Comparison of ENCODE assay signal across 22 cellular contexts in the genomic region with DNA sequence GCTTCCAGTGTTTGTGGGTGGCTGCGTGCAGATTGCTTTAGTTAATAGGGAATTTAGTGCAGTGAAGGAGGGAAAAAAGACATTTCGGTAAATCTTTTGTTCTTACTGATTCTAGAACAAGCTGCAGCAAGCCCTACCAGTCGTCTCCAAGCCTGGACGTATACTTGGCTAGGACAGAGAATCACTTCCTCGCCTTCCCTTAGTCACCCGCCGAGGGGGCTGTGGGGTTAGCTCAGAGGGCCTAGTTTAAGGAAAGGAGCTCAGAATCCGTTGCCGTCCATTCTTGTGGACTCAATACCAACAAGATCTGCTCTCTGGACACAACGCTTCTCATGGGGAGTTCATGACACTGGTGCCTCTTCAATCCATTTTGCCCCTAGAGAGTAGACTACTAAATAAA. TPM values are rescaled to one million over a fixed set of nuclear protein-coding genes. Genes with fewer than 3 reads are reported as not detected.
"Had no signal": no experiment of that assay in that cellular context is flagged by ENCODE, and none has a peak within 500 bp of the region (broad histone marks: within the 10 kb centered on the region; RNA-seq: fewer than 3 reads in every experiment).

No MANE protein-coding gene starts in this region.

- H3K4me1 Mint-ChIP-seq: activated CD4-positive, alpha-beta T cell treated with anti-CD3 and anti-CD28 coated beads, Interleukin-2, amount 10 ng/mL, durations not matched to agents 7 days and 5 days; endodermal cell; immature natural killer cell; natural killer cell had no signal

- H3K9me3 ChIP-seq: ascending aorta, left lung, neutrophil, pancreas, psoas muscle, right atrium auricular region, upper lobe of left lung had no signal

- H3K36me3 Mint-ChIP-seq: immature natural killer cell, natural killer cell had no signal

- H3K27ac ChIP-seq: ascending aorta, coronary artery, left lung, neutrophil, pancreas, psoas muscle, right atrium auricular region, spleen, upper lobe of left lung had no signal

- H3K27me3 Mint-ChIP-seq: activated CD4-positive, alpha-beta T cell treated with anti-CD3 and anti-CD28 coated beads, Interleukin-2, amount 10 ng/mL, durations not matched to agents 7 days and 5 days had no signal

- H3K4me3 Mint-ChIP-seq: activated CD4-positive, alpha-beta T cell treated with anti-CD3 and anti-CD28 coated beads, Interleukin-2, amount 10 ng/mL, durations not matched to agents 7 days and 5 days; activated CD8-positive, alpha-beta T cell treated with anti-CD3 and anti-CD28 coated beads, Interleukin-2, amount 10 ng/mL, durations not matched to agents 7 days and 5 days; endodermal cell; immature natural killer cell; mesothelial cell of epicardium; natural killer cell had no signal

- DNase-seq: activated CD4-positive, alpha-beta T cell treated with anti-CD3 and anti-CD28 coated beads, Interleukin-2, amount 10 ng/mL, durations not matched to agents 7 days and 5 days; activated CD4-positive, CD25-positive, alpha-beta regulatory T cell treated with anti-CD3 and anti-CD28 coated beads, Interleukin-2, amount 50 U/mL, for 72 hours; activated CD8-positive, alpha-beta T cell treated with anti-CD3 and anti-CD28 coated beads, Interleukin-2, amount 10 ng/mL, durations not matched to agents 7 days and 5 days; activated T-cell treated with anti-CD3 and anti-CD28 coated beads, Interleukin-2, amount 50 U/mL, for 1 hour; endodermal cell; immature natural killer cell; left lung; natural killer cell; psoas muscle; spleen; stimulated activated CD4-positive, alpha-beta T cell treated with anti-CD3 and anti-CD28 coated beads, Interleukin-4, amount 100 ng/mL, for 1 hour; stimulated activated naive CD4-positive, alpha-beta T cell treated with Interleukin-2 at 50 U/mL for 16 hours; T-helper 2 cell had no signal

- H3K27ac Mint-ChIP-seq: activated CD4-positive, alpha-beta T cell treated with anti-CD3 and anti-CD28 coated beads, Interleukin-2, amount 10 ng/mL, durations not matched to agents 7 days and 5 days; activated CD8-positive, alpha-beta T cell treated with anti-CD3 and anti-CD28 coated beads, Interleukin-2, amount 10 ng/mL, durations not matched to agents 7 days and 5 days; activated naive CD4-positive, alpha-beta T cell treated with anti-CD3 and anti-CD28 coated beads, Interleukin-2, amount 50 U/mL, for 72 hours; endodermal cell; immature natural killer cell; mesothelial cell of epicardium; natural killer cell had no signal

- H3K4me3 ChIP-seq: ascending aorta, coronary artery, left lung, lung, pancreas, psoas muscle, right atrium auricular region, spleen, upper lobe of left lung had no signal

- H3K27me3 ChIP-seq: ascending aorta, left lung, neutrophil, pancreas, right atrium auricular region, spleen, upper lobe of left lung had no signal

- H3K4me1 ChIP-seq: ascending aorta, left lung, pancreas, psoas muscle, right atrium auricular region, spleen, upper lobe of left lung had no signal

- H3K9me3 Mint-ChIP-seq: endodermal cell had no signal

- H3K36me3 ChIP-seq: ascending aorta, left lung, neutrophil, pancreas, right atrium auricular region, spleen, upper lobe of left lung had no signal

- ATAC-seq: activated CD8-positive, alpha-beta T cell treated with anti-CD3 and anti-CD28 coated beads, Interleukin-2, amount 10 ng/mL, durations not matched to agents 7 days and 5 days; activated naive CD4-positive, alpha-beta T cell treated with anti-CD3 and anti-CD28 coated beads, Interleukin-2, amount 50 U/mL, for 72 hours; left lung; natural killer cell; pancreas; psoas muscle had no signal

RNA-seq across cellular contexts. Expression of gene FAT1, which starts 36.3 kb away (rescaled TPM):
- total RNA-seq: activated CD8-positive, alpha-beta T cell treated with anti-CD3 and anti-CD28 coated beads, Interleukin-2, amount 10 ng/mL, durations not matched to agents 7 days and 5 days; natural killer cell had no signal
- polyA plus RNA-seq: immature natural killer cell had no signal
